9 cellular contexts compared by ENCODE assay signal in the genomic region with DNA sequence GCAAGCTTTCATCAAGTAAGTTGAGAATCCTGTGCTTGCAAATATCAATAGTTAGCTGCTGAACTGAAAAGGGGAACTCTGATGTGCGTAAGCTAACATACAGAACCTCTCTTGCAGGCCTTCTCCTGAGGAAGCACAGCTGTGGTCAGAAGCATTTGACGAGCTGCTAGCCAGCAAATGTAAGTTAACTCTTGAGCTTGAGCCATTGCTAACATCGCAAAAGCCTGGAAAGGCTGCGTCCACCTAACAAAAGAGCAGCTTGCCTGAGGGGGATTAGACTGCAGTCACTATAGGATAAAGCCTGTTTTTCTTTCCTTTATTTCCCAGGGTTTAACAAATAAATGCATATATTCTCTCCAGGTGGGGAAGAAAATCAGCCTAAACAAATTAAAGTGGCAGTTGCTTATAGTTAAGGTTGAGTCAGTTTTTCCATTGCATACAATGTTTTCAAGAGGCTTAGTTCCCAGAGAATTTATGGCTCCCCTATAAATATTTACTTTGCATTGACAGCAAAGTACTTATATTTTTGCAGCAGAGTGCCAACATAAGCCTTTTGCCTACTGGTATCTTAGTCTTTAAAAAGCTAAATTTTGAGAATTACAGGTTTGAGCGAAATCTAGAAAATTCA.
DNase-seq lines count a peak whose midpoint lies in the region; ATAC-seq and TF ChIP-seq lines count a peak whose summit lies in the region.
"Had no signal": no experiment of that assay in that cellular context is flagged by ENCODE, and none has a peak within 500 bp of the region (broad histone marks: within the 10 kb centered on the region; RNA-seq: fewer than 3 reads in every experiment).

No MANE protein-coding gene starts in this region.

- H4K20me1 ChIP-seq in BLaER1 treated with 17β-estradiol and CSF1 and Interleukin-3, amounts not matched to agents 10 nM and 100 nM = peaks cover 11 to 35% (median 19%) of the 10 kb centered on the region in 11 experiments; a peak in 19 of 22 replicates

- H3K36me3 ChIP-seq in BLaER1 treated with 17β-estradiol and CSF1 and Interleukin-3, amounts not matched to agents 10 nM and 100 nM = peaks cover 16 to 23% (median 19%) of the 10 kb centered on the region in 11 experiments; a peak in 21 of 22 replicates
- no peaks in the 10 kb centered on the region for H3K36me3 ChIP-seq in mucosa of stomach (ENCODE audit: control insufficient read depth, insufficient read depth, low read length)

- H3K4me1 ChIP-seq in BLaER1 treated with 17β-estradiol and CSF1 and Interleukin-3, amounts not matched to agents 10 nM and 100 nM = peaks cover 45 to 53% (median 49%) of the 10 kb centered on the region in 10 experiments
- no peaks in the 10 kb centered on the region for H3K4me1 ChIP-seq in mucosa of stomach (ENCODE audit: control insufficient read depth, insufficient read depth, low read length)

- H3K27me3 ChIP-seq in BLaER1 treated with 17β-estradiol and CSF1 and Interleukin-3, amounts not matched to agents 10 nM and 100 nM = peaks cover 0 to 3% (median 0%) of the 10 kb centered on the region in 11 experiments; a peak in 1 of 22 replicates
- H3K27me3 ChIP-seq in mucosa of stomach (ENCODE audit: control insufficient read depth, insufficient read depth, low read length) = no peaks in the 10 kb centered on the region

- no peak for TF ChIP-seq CTCF in cardiac fibroblast (IDR thresholded peaks at IDR 0.05; ENCODE audit: low read depth, low read length)

- H3K9ac ChIP-seq in BLaER1 treated with 17β-estradiol and CSF1 and Interleukin-3, amounts not matched to agents 10 nM and 100 nM = peak overlapping the region; percentile 79 to 94 (median 89)
- H3K9ac ChIP-seq in mucosa of stomach (ENCODE audit: low read length) = peak overlapping the region; percentile 83

- H3K9me3 ChIP-seq in BLaER1 treated with 17β-estradiol and CSF1 and Interleukin-3, amounts not matched to agents 10 nM and 100 nM (replicated peaks in 1 of 11) = no peaks in the 10 kb centered on the region
- no peaks in the 10 kb centered on the region for H3K9me3 ChIP-seq in mucosa of stomach (ENCODE audit: control insufficient read depth, low read length)

- H3K27ac ChIP-seq in BLaER1 treated with 17β-estradiol and CSF1 and Interleukin-3, amounts not matched to agents 10 nM and 100 nM = peak overlapping the region; percentile 81 to 94 (median 86); a peak in 20 of 22 replicates

- peak overlapping the region; percentile 64 to 85 (median 80) for H3K4me3 ChIP-seq in BLaER1 treated with 17β-estradiol and CSF1 and Interleukin-3, amounts not matched to agents 10 nM and 100 nM
- H3K4me3 ChIP-seq in cardiac fibroblast (replicated peaks in 1 of 2; ENCODE audit: low read depth in 2 of 2, low read length in 2 of 2) (peak overlapping the region; percentile 87 to 94), mucosa of stomach (ENCODE audit: low read length) (peak overlapping the region; percentile 93)

- DNase-seq in NCI-H748 (lab: John Stamatoyannopoulos, UW; ENCODE audit: unreplicated experiment) (peak; percentile 68), cardiac fibroblast (ENCODE audit: low read depth in 2 of 2) (peak; percentile 20 to 82), COR-L47 (lab: John Stamatoyannopoulos, UW) (no peak), NCI-H128 (lab: John Stamatoyannopoulos, UW; ENCODE audit: unreplicated experiment) (no peak)

- ATAC-seq in GM21360 (IDR thresholded peaks at IDR 0.05; ENCODE audit: unreplicated experiment) = peak; percentile 15
- ATAC-seq in GM19452 (IDR thresholded peaks at IDR 0.05; ENCODE audit: unreplicated experiment) = no peak
- ATAC-seq: left colon had no signal

- peak overlapping the region; percentile 80 to 95 (median 88) for H3K4me2 ChIP-seq in BLaER1 treated with 17β-estradiol and CSF1 and Interleukin-3, amounts not matched to agents 10 nM and 100 nM

Comparison
In these comparisons a context has a peak if more than half of its experiments do, and no peak if none do; other contexts are left out.
1. DNase-seq: peak in NCI-H748 (single experiment) and cardiac fibroblast (2 of 2); none in COR-L47 (single experiment) and NCI-H128 (single experiment).
2. Peak in every context shown above with its lines, with median percentiles within 50 percentile points of each other: H3K4me3 ChIP-seq.